1 cellular context compared by ENCODE assay signal in genomic region chr1:25245393-25245792, GRCh38.
TF ChIP-seq lines count a peak whose summit lies in the region.

No MANE protein-coding gene starts in this region.

TF ChIP-seq in endothelial cell of umbilical vein, 7 proteins besides CTCF, POLR2A, EP300 and RAD21:
- TF ChIP-seq POLR2AphosphoS5 (IDR thresholded peaks at IDR 0.05; ENCODE audit: insufficient read depth, low read depth, low read length) (no peak), EZH2 (IDR thresholded peaks at IDR 0.05; ENCODE audit: borderline replicate concordance, low read depth, low read length, severe bottlenecking) (no peak), MAX (IDR thresholded peaks at IDR 0.05; ENCODE audit: insufficient read depth, insufficient read length) (no peak), FOS (IDR thresholded peaks at IDR 0.05; ENCODE audit: borderline replicate concordance, insufficient read depth, low read length) (no peak), JUN (IDR thresholded peaks at IDR 0.05; ENCODE audit: borderline replicate concordance, insufficient read depth, insufficient read length, low read depth) (no peak), GATA2 (IDR thresholded peaks at IDR 0.05; ENCODE audit: insufficient read depth, insufficient read length, low read depth, low read length) (no peak), MYC (IDR thresholded peaks at IDR 0.05; ENCODE audit: low read depth, low read length) (no peak)
